In the genomic region with DNA sequence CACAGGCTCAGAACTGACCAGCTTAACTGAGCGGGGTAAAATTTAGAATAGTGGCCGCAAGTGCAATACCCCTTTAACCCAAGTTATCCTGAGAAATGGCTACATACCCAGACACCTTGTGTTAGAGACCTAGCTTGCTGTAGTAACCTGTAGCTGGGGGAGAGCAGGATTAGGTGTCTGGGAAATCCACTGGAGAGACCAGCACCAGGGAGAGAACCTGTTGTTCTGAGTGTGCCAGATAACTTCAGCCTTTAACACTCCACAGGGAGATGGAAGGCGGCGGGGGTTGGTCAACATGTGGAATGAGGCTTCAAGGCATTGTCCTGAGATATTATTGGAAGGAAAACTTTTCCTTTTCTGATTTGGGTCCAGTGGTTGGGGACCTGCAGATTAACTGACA, we compare ENCODE assay signal across 23 cellular contexts.
DNase-seq lines count a peak whose midpoint lies in the region; ATAC-seq and TF ChIP-seq lines count a peak whose summit lies in the region.
"Had no signal": no experiment of that assay in that cellular context is flagged by ENCODE, and none has a peak within 500 bp of the region (broad histone marks: within the 10 kb centered on the region; RNA-seq: fewer than 3 reads in every experiment).

No MANE protein-coding gene starts in this region.

- TF ChIP-seq CTCF in Calu3 (IDR thresholded peaks at IDR 0.05; ENCODE audit: unreplicated experiment), result no peak
- no peak for TF ChIP-seq CTCF in HEK293 (tag by site-specific recombination; IDR thresholded peaks at IDR 0.05)

- peaks cover 7% of the 10 kb centered on the region; the same call in 1 of the 2 replicates for H3K4me1 ChIP-seq in HEK293 (ENCODE audit: control insufficient read depth, insufficient read depth, low read length)

- CTCF ChIA-PET in Calu3 (lab: Charles Lee) (interaction anchor here (0.7 kb wide), 1 partner anchor 45 kb away, joined by 4 read pairs; no protein-coding TSS in a partner anchor), HEK293 (lab: Yijun Ruan, JAX) (no interaction called here)

- H3K36me3 ChIP-seq in HEK293 (ENCODE audit: control insufficient read depth in 2 of 2, insufficient read depth in 1 of 2, low read length in 2 of 2), result no peaks in the 10 kb centered on the region
- H3K36me3 ChIP-seq: esophagus squamous epithelium, thyroid gland had no signal

- BruUV-seq in Calu3 (replicated peaks; lab: Mats Ljungman, UMichigan), result no TSS peak

- H3K36me3 Mint-ChIP-seq in Calu3 (ENCODE audit: insufficient read depth, unreplicated experiment), result peaks cover 22% of the 10 kb centered on the region
- H3K36me3 Mint-ChIP-seq: CD4-positive, CD25-positive, alpha-beta regulatory T cell had no signal

- intact Hi-C loops in Calu3 (cut with micrococcal nuclease; ENCODE audit: unreplicated experiment), result no loop called here

- H3K9me3 Mint-ChIP-seq in Calu3 (ENCODE audit: low read depth, unreplicated experiment), result no peaks in the 10 kb centered on the region

- no peaks in the 10 kb centered on the region for H3K27me3 Mint-ChIP-seq in Calu3 (ENCODE audit: unreplicated experiment)

- ATAC-seq in GM18861 (IDR thresholded peaks at IDR 0.05; ENCODE audit: unreplicated experiment), result no peak
- ATAC-seq in GM18519 (IDR thresholded peaks at IDR 0.05; ENCODE audit: low FRiP score, unreplicated experiment), result no peak
- ATAC-seq: activated T-cell treated with anti-CD3 and anti-CD28 coated beads, Interleukin-2, amount 50 U/mL, for 72 hours had no signal

- H3K4me1 Mint-ChIP-seq in Calu3 (ENCODE audit: low read depth, unreplicated experiment), result peaks cover 93% of the 10 kb centered on the region
- H3K4me1 Mint-ChIP-seq: CD4-positive, CD25-positive, alpha-beta regulatory T cell; neural crest cell had no signal

- DNase-seq in Calu3 (peak; percentile 22), dermis blood vessel endothelial cell (peak; percentile 40), lung microvascular endothelial cell (ENCODE audit: low read depth in 2 of 2) (peak; percentile 11 to 30), DMS114 treated with DMSO at 0.1 percent for 48 hours (lab: John Stamatoyannopoulos, UW; ENCODE audit: unreplicated experiment) (no peak)
- DNase-seq in stimulated activated CD4-positive, alpha-beta T cell treated with anti-CD3 and anti-CD28 coated beads, Interleukin-1b, Interleukin-23, amount 100 ng/mL, for 48 hours, result no peak
- DNase-seq: activated naive CD4-positive, alpha-beta T cell treated with anti-CD3 and anti-CD28 coated beads for 36 hours; activated T-cell treated with anti-CD3 and anti-CD28 coated beads, Interleukin-2, amount 50 U/mL, for 72 hours; anterior cingulate cortex; CD4-positive, CD25-positive, alpha-beta regulatory T cell; cerebellar nuclear complex; DMS 273 treated with DMSO at 0.1 percent for 48 hours; esophagus squamous epithelium; GF-D8; NCI-H1048; NCI-H187 treated with DMSO at 0.1 percent for 48 hours; NCI-H82; stimulated activated naive CD4-positive, alpha-beta T cell had no signal

- H3K27ac ChIP-seq in HEK293 (ENCODE audit: extremely low read depth, low read depth, low read length), result no peak overlapping the region

- H3K27ac Mint-ChIP-seq in Calu3 (ENCODE audit: unreplicated experiment), result peak overlapping the region; percentile 97
- H3K27ac Mint-ChIP-seq: activated naive CD4-positive, alpha-beta T cell treated with anti-CD3 and anti-CD28 coated beads for 36 hours; activated T-cell treated with anti-CD3 and anti-CD28 coated beads, Interleukin-2, amount 50 U/mL, for 72 hours; CD4-positive, CD25-positive, alpha-beta regulatory T cell; T-helper 1 cell treated with Interleukin-12 subunit alpha and Interleukin-12 subunit beta and Interleukin-4 antibody, amounts not matched to agents 30 μg/mL and 1 μg/mL, for 36 hours had no signal

- POLR2A ChIA-PET in HEK293 (lab: Yijun Ruan, JAX), result interaction anchor here (0.6 kb wide), 1 partner anchor 118 kb away, joined by 4 read pairs; no protein-coding TSS in a partner anchor

- no peaks in the 10 kb centered on the region for H3K9me3 ChIP-seq in HEK293 (ENCODE audit: control insufficient read depth, insufficient read depth, low read depth, low read length)
- H3K9me3 ChIP-seq: esophagus squamous epithelium, thyroid gland had no signal

- peak overlapping the region; percentile 36 for H3K4me3 Mint-ChIP-seq in Calu3 (ENCODE audit: low read depth, unreplicated experiment)
- H3K4me3 Mint-ChIP-seq: activated naive CD4-positive, alpha-beta T cell treated with anti-CD3 and anti-CD28 coated beads for 36 hours; activated T-cell treated with anti-CD3 and anti-CD28 coated beads, Interleukin-2, amount 50 U/mL, for 72 hours; CD4-positive, CD25-positive, alpha-beta regulatory T cell; neural crest cell; T-helper 1 cell treated with Interleukin-12 subunit alpha and Interleukin-12 subunit beta and Interleukin-4 antibody, amounts not matched to agents 30 μg/mL and 1 μg/mL, for 36 hours had no signal

- no peak overlapping the region for H3K4me3 ChIP-seq in HEK293 (ENCODE audit: low read depth, low read length)
- H3K4me3 ChIP-seq: esophagus squamous epithelium, thyroid gland had no signal

TF ChIP-seq in HEK293, 187 proteins besides CTCF, POLR2A, EP300 and RAD21:
- peak; percentile 34; the same call in 1 of the 2 replicates for TF ChIP-seq SCRT1 (tag by site-specific recombination; IDR thresholded peaks at IDR 0.05; ENCODE audit: borderline replicate concordance)
- TF ChIP-seq, protein P1, sequence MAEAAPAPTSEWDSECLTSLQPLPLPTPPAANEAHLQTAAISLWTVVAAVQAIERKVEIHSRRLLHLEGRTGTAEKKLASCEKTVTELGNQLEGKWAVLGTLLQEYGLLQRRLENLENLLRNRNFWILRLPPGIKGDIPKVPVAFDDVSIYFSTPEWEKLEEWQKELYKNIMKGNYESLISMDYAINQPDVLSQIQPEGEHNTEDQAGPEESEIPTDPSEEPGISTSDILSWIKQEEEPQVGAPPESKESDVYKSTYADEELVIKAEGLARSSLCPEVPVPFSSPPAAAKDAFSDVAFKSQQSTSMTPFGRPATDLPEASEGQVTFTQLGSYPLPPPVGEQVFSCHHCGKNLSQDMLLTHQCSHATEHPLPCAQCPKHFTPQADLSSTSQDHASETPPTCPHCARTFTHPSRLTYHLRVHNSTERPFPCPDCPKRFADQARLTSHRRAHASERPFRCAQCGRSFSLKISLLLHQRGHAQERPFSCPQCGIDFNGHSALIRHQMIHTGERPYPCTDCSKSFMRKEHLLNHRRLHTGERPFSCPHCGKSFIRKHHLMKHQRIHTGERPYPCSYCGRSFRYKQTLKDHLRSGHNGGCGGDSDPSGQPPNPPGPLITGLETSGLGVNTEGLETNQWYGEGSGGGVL (tag by site-specific recombination; IDR thresholded peaks at IDR 0.05), result no peak

Comparison
In these comparisons a context has a peak if more than half of its experiments do, and no peak if none do; other contexts are left out.
1. DNase-seq: peak in Calu3 (single experiment), dermis blood vessel endothelial cell (single experiment) and lung microvascular endothelial cell (2 of 2); none in stimulated activated CD4-positive, alpha-beta T cell treated with anti-CD3 and anti-CD28 coated beads, Interleukin-1b, Interleukin-23, amount 100 ng/mL, for 48 hours (single experiment) and DMS114 treated with DMSO at 0.1 percent for 48 hours (single experiment).